In the genomic region with DNA sequence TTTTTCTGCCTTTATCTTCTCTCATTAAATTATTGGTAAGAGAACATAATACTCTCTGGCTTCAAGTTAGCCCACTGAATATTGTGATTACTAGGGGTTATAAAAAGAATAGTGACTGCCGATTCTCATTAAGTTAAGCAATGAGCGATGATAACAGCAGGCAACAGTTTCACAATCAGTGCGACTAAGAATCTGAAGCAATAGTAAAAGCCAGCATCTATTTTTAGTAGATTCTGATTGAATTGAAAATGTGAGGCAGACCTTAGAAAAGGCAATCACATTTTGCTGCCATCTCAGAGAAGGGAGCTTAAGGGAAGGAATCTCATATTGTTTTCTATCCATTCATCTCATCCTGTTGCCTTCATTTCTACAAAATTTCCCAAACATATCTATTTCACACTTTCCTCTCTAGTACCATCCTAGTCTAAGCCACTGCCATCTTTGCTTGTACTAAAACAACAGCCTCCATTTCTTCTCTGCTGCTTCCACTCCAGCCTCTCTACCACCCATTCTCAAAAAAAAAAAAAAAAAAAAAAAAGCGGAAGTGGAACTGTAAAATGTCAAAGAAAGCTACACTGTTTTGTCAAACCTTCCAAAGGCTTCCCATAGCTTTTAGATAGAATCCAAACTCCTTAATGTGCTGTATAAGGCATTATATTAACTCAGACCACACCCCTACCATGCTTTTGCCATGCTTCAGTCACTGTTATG, we compare ENCODE assay signal across 13 cellular contexts. TPM values are rescaled to one million over a fixed set of nuclear protein-coding genes. Genes with fewer than 3 reads are reported as not detected.
A peak's percentile ranks its signal among the peaks of the same experiment; 100 is the strongest.
DNase-seq lines count a peak whose midpoint lies in the region; ATAC-seq and TF ChIP-seq lines count a peak whose summit lies in the region.
"Had no signal": no experiment of that assay in that cellular context is flagged by ENCODE, and none has a peak within 500 bp of the region (broad histone marks: within the 10 kb centered on the region; RNA-seq: fewer than 3 reads in every experiment).

No MANE protein-coding gene starts in this region.

- H3K4me1 ChIP-seq in gastrocnemius medialis, result no peaks in the 10 kb centered on the region
- no peaks in the 10 kb centered on the region for H3K4me1 ChIP-seq in prostate gland (replicated peaks)
- H3K4me1 ChIP-seq in left ventricle myocardium inferior, result peaks cover 3% of the 10 kb centered on the region
- H3K4me1 ChIP-seq: ascending aorta had no signal

- no peaks in the 10 kb centered on the region for H3K36me3 ChIP-seq in gastrocnemius medialis
- H3K36me3 ChIP-seq in prostate gland, result no peaks in the 10 kb centered on the region
- no peaks in the 10 kb centered on the region for H3K36me3 ChIP-seq in left ventricle myocardium inferior
- H3K36me3 ChIP-seq: ascending aorta, ovary had no signal

- no peaks in the 10 kb centered on the region for H3K9me3 ChIP-seq in gastrocnemius medialis
- H3K9me3 ChIP-seq in prostate gland, result no peaks in the 10 kb centered on the region
- H3K9me3 ChIP-seq in left ventricle myocardium inferior (replicated peaks), result no peaks in the 10 kb centered on the region
- H3K9me3 ChIP-seq: ascending aorta, ovary had no signal

- WGBS in prostate gland, result 75% methylated on average over 4 of the region's 4 CpGs

- TF ChIP-seq CTCF in gastrocnemius medialis (IDR thresholded peaks at IDR 0.05 in 4 of 5, conservative IDR thresholded peaks at IDR 0.05 in 1 of 5) (no peak), prostate gland (IDR thresholded peaks at IDR 0.05) (no peak), left ventricle myocardium inferior (IDR thresholded peaks at IDR 0.05; ENCODE audit: borderline replicate concordance) (no peak)

- H3K4me3 ChIP-seq in gastrocnemius medialis (no peak overlapping the region), prostate gland (no peak overlapping the region), left ventricle myocardium inferior (no peak overlapping the region)
- H3K4me3 ChIP-seq: ascending aorta, ovary had no signal

- intact Hi-C loops in gastrocnemius medialis (cut with DNase I; ENCODE audit: low total_unique reads), result no loop called here
- intact Hi-C loops in prostate gland (cut with DNase I), result no loop called here
- intact Hi-C loops in left ventricle myocardium inferior (cut with micrococcal nuclease), result no loop called here

- TF ChIP-seq POLR2A in gastrocnemius medialis (IDR thresholded peaks at IDR 0.05) (no peak), prostate gland (IDR thresholded peaks at IDR 0.05) (no peak)

- H3K27me3 ChIP-seq in gastrocnemius medialis (no peaks in the 10 kb centered on the region), prostate gland (replicated peaks; ENCODE audit: insufficient read depth) (no peaks in the 10 kb centered on the region), left ventricle myocardium inferior (ENCODE audit: low read depth) (no peaks in the 10 kb centered on the region)
- H3K27me3 ChIP-seq: ascending aorta, ovary had no signal

- in situ Hi-C loops in gastrocnemius medialis (cut with MboI; ENCODE audit: low sequenced_read_pairs in 4 of 4), result no loop called here

- DNase-seq in CD1c-positive myeloid dendritic cell (ENCODE audit: extremely low spot score), result peak; percentile 35
- DNase-seq in SIG-M5 (lab: John Stamatoyannopoulos, UW), result peak; percentile 7
- DNase-seq in gastrocnemius medialis, result no peak
- no peak for DNase-seq in prostate gland (ENCODE audit: low spot score)
- DNase-seq in left ventricle myocardium inferior, result no peak
- DNase-seq: hippocampal formation, NCI-H146, ovary had no signal

- H3K27ac ChIP-seq in gastrocnemius medialis (no peak overlapping the region), prostate gland (no peak overlapping the region), left ventricle myocardium inferior (replicated peaks) (no peak overlapping the region)
- H3K27ac ChIP-seq: ascending aorta, ovary had no signal

- ATAC-seq in GM21367 (IDR thresholded peaks at IDR 0.05; ENCODE audit: unreplicated experiment) (peak; percentile 67), HG03354 (IDR thresholded peaks at IDR 0.05; ENCODE audit: poor library complexity, severe bottlenecking, unreplicated experiment) (peak; percentile 62), HG03571 (IDR thresholded peaks at IDR 0.05; ENCODE audit: unreplicated experiment) (no peak), gastrocnemius medialis (no peak)

RNA-seq across cellular contexts. Expression of a gene that starts 17.4 kb away (rescaled TPM):
- total RNA-seq in gastrocnemius medialis (under 1 TPM in 1 of 4 donors, not detected in 3; 0.02 TPM), prostate gland (under 1 TPM in 1 of 2 donors, not detected in 1; 0.28 TPM), left ventricle myocardium inferior (33.7 TPM)
- total RNA-seq: G401 had no signal

RNA-seq across cellular contexts. Expression of a gene that starts 55.4 kb away (rescaled TPM):
- not detected for total RNA-seq in gastrocnemius medialis
- total RNA-seq in prostate gland, result not detected
- 4.0 TPM for total RNA-seq in left ventricle myocardium inferior
- total RNA-seq: G401 had no signal

Comparison
In these comparisons a context has a peak if more than half of its experiments do, and no peak if none do; other contexts are left out.
1. DNase-seq: peak in CD1c-positive myeloid dendritic cell (single experiment) and SIG-M5 (single experiment); none in gastrocnemius medialis (0 of 2), prostate gland (single experiment) and left ventricle myocardium inferior (single experiment).
2. ATAC-seq: peak in GM21367 (single experiment) and HG03354 (single experiment); none in HG03571 (single experiment) and gastrocnemius medialis (0 of 2).
3. RNA of a gene that starts 17.4 kb away (total RNA-seq): 33.7 TPM in left ventricle myocardium inferior (single experiment); 0.28 TPM in prostate gland and 0.02 TPM in gastrocnemius medialis; every median in the first group is over 10 times any median in the second.